In the genomic region with DNA sequence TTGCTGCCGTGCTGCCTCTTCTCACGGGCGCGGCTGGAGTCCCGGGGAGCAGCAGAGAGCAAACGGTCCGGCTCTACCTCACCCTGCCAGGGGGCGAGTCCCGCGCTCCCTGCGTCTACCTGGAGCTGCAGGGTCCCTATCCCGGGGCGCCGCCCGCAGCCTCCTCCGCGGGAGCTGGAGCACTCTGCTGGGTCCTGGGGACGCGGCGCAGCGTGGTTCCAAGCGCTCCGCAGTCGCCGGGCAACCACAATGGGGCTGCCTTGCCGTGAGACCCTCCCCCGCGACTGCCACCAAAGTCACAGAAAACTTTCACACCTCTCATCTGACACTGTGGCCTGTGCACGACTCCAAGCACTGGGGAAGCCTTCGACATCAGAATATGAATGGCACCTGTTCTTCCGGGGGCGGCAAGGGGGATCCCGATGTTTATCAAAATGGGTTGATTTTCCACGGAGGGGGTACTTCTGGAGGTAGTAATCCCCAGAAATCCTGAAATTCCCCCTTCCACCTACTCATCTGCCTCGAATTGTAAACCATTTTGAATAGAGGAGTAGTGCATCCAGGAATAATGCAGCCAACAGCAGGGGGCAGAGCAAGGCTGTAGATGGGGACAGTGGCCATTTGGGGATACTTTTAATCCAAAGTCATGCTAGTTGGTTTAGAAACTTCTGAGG, we compare ENCODE assay signal across 8 cellular contexts. TPM values are rescaled to one million over a fixed set of nuclear protein-coding genes. Genes with fewer than 3 reads are reported as not detected.
DNase-seq lines count a peak whose midpoint lies in the region; ATAC-seq and TF ChIP-seq lines count a peak whose summit lies in the region.

Gene C12orf42, minus strand, starts transcription at position 186 of the 674 bp plus-strand sequence. CDS start 17,542 bp downstream, outside the sequence.

- H3F3A ChIP-seq in neural cell (ENCODE audit: insufficient read depth, low read length, poor library complexity, severe bottlenecking): no peaks in the 10 kb centered on the region

- H3K4me2 ChIP-seq in neural cell (ENCODE audit: low read length) (peak within 1 kb of the TSS; percentile 64), Karpas-422 (ENCODE audit: low read depth, low read length, poor library complexity, severe bottlenecking) (no peak within 1 kb of the TSS)

- peak; percentile 36 for TF ChIP-seq EP300 in neural cell (conservative IDR thresholded peaks at IDR 0.05; ENCODE audit: poor library complexity, severe bottlenecking)

- H3K27me3 ChIP-seq in neural cell (ENCODE audit: insufficient read depth, low read depth, low read length) (no peaks in the 10 kb centered on the region), Karpas-422 (ENCODE audit: low read length) (no peaks in the 10 kb centered on the region)

- H3K9ac ChIP-seq in neural cell (ENCODE audit: low read length) (peak within 1 kb of the TSS; percentile 68), Karpas-422 (ENCODE audit: low read length) (no peak within 1 kb of the TSS)

- H3K9me3 ChIP-seq in neural cell (ENCODE audit: low read length) (no peaks in the 10 kb centered on the region), Karpas-422 (ENCODE audit: low read length) (no peaks in the 10 kb centered on the region)

- no peaks in the 10 kb centered on the region for H3K79me2 ChIP-seq in neural cell (replicated peaks; ENCODE audit: insufficient read depth, low read length)
- H3K79me2 ChIP-seq in Karpas-422 (ENCODE audit: low read length): no peaks in the 10 kb centered on the region

- no peaks in the 10 kb centered on the region for H3K9me2 ChIP-seq in neural cell (ENCODE audit: insufficient read depth, low read length)
- no peaks in the 10 kb centered on the region for H3K9me2 ChIP-seq in Karpas-422 (replicated peaks; ENCODE audit: insufficient read depth, low read length)

- H3K27ac ChIP-seq in neural cell (ENCODE audit: low read length): peak within 1 kb of the TSS; percentile 66
- H3K27ac ChIP-seq in Karpas-422 (ENCODE audit: low read length): no peak within 1 kb of the TSS

- DNase-seq in activated CD4-positive, CD25-positive, alpha-beta regulatory T cell (lab: John Stamatoyannopoulos, UW): no peak
- DNase-seq in NCI-H146 (lab: John Stamatoyannopoulos, UW) (peak; percentile 87), fibroblast of villous mesenchyme (ENCODE audit: low read depth) (peak; percentile 5), Karpas-422 (no peak)
- peak; percentile 73 for DNase-seq in activated CD8-positive, alpha-beta memory T cell treated with anti-CD3 and anti-CD28 coated beads for 24 hours

- H4K20me1 ChIP-seq in neural cell (ENCODE audit: insufficient read depth) (no peaks in the 10 kb centered on the region), Karpas-422 (ENCODE audit: insufficient read depth, low read depth, low read length) (no peaks in the 10 kb centered on the region)

- peak; percentile 6 to 9 for ATAC-seq in activated CD4-positive, CD25-positive, alpha-beta regulatory T cell treated with anti-CD3 and anti-CD28 coated beads, Interleukin-2, amount 50 U/mL, for 24 hours
- peak; percentile 34 for ATAC-seq in HG02623 (IDR thresholded peaks at IDR 0.05; ENCODE audit: unreplicated experiment)

- H3K4me3 ChIP-seq in fibroblast of villous mesenchyme (ENCODE audit: low read depth, low read length) (no peak within 1 kb of the TSS), neural cell (ENCODE audit: low read length) (peak within 1 kb of the TSS; percentile 74), Karpas-422 (ENCODE audit: low read length) (no peak within 1 kb of the TSS)

- H3K36me3 ChIP-seq in neural cell (ENCODE audit: insufficient read depth, low read length): no peaks in the 10 kb centered on the region
- no peaks in the 10 kb centered on the region for H3K36me3 ChIP-seq in Karpas-422 (ENCODE audit: insufficient read depth, low read length)

- TF ChIP-seq CTCF in fibroblast of villous mesenchyme (IDR thresholded peaks at IDR 0.05; ENCODE audit: insufficient read depth, low read depth, low read length) (peak; percentile 39), neural cell (IDR thresholded peaks at IDR 0.05; ENCODE audit: poor library complexity, severe bottlenecking) (peak; percentile 72)

- H2AFZ ChIP-seq in neural cell (ENCODE audit: low read depth, low read length) (peak within 1 kb of the TSS; percentile 46), Karpas-422 (ENCODE audit: low read length) (no peak within 1 kb of the TSS)

- TF ChIP-seq RAD21 in neural cell (conservative IDR thresholded peaks at IDR 0.05): peak; percentile 69

- no peaks in the 10 kb centered on the region for H3K4me1 ChIP-seq in Karpas-422 (ENCODE audit: low read length)

TF ChIP-seq in neural cell, 6 proteins besides CTCF, POLR2A, EP300 and RAD21:
- TF ChIP-seq POLR2AphosphoS5 (IDR thresholded peaks at IDR 0.05): peak; percentile 1
- peak; percentile 61 for TF ChIP-seq SMC3 (conservative IDR thresholded peaks at IDR 0.05; ENCODE audit: poor library complexity)
- TF ChIP-seq REST (IDR thresholded peaks at IDR 0.05; ENCODE audit: borderline replicate concordance): no peak
- peak; percentile 40 for TF ChIP-seq MXI1 (conservative IDR thresholded peaks at IDR 0.05; ENCODE audit: poor library complexity, severe bottlenecking)
- TF ChIP-seq TAF1 (IDR thresholded peaks at IDR 0.05; ENCODE audit: low read depth): no peak
- TF ChIP-seq EZH2 (IDR thresholded peaks at IDR 0.05; ENCODE audit: borderline replicate concordance, insufficient read depth, low read length, poor library complexity, severe bottlenecking): no peak
TF ChIP-seq in neural cell: peak in this region for 3.

RNA-seq across cellular contexts. Expression of gene C12orf42, which starts in this region (rescaled TPM):
- total RNA-seq in fibroblast of villous mesenchyme: not detected in 2 replicates
- 0.54 and 0.66 TPM in 2 replicates for polyA plus RNA-seq in neural cell
- 1.2 and 1.9 TPM in 2 replicates for polyA minus RNA-seq in neural cell
- total RNA-seq in Karpas-422 (2014; rRNA removed; shearing (Covaris generic); ENCODE audit: low replicate concordance): not detected in 2 replicates

Comparison
In these comparisons a context has a peak if more than half of its experiments do, and no peak if none do; other contexts are left out.
1. Peak in DNase-seq in fibroblast of villous mesenchyme; RNA of the gene not detected or under 1 TPM.
2. DNase-seq: peak in NCI-H146 (single experiment) and activated CD8-positive, alpha-beta memory T cell treated with anti-CD3 and anti-CD28 coated beads for 24 hours (single experiment); none in activated CD4-positive, CD25-positive, alpha-beta regulatory T cell (0 of 4) and Karpas-422 (single experiment).